12 cellular contexts compared by ENCODE assay signal in the genomic region with DNA sequence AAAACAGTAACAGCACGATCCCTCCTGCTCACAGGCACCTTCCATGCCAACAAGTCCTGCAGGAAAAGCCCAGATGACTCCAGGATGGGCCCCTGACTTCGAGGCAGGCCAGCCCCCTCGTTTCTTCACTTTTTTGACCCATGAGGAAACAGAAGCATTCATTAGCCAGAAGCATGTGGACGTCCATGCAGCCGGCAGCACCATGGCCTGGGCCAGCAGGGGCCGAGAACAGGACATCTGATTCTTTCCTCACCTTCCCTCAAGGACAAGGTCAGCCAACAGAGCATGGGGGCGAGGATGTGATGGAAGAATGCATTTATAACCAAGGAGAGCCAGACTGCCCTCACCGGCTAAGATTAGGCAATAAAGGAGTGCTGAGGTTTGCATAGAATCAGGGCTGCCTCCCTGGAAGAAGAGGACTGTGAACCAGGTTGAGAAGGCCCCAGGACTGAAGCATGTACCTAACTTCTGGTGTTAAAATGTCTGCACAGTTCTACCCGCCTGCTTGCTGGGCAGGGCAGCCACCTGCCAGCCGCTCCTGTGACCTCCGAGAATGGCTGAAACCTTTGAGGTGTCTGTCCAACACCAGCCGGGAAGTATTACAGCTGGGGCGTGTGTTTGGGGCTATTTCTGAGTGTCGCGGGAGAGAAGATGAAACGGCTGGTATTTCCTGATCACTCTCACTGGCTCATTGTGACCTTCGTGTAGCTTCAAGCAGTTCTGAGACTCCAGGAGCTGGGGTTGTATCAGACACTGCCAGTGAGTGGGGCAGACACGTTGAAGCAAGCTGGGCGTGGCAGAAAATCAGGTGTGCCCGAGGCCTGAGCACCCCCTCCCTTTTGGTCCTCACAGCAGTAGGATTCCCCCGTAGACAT.
A peak's percentile ranks its signal among the peaks of the same experiment; 100 is the strongest.
DNase-seq lines count a peak whose midpoint lies in the region; ATAC-seq and TF ChIP-seq lines count a peak whose summit lies in the region.
"Had no signal": no experiment of that assay in that cellular context is flagged by ENCODE, and none has a peak within 500 bp of the region (broad histone marks: within the 10 kb centered on the region; RNA-seq: fewer than 3 reads in every experiment).

No MANE protein-coding gene starts in this region.

- H3K36me3 ChIP-seq in SJCRH30 (no peaks in the 10 kb centered on the region), right atrium auricular region (no peaks in the 10 kb centered on the region), psoas muscle (ENCODE audit: insufficient read depth in 1 of 2, low read depth in 1 of 2) (no peaks in the 10 kb centered on the region)

- H3K4me3 ChIP-seq in GM12865 (ENCODE audit: low read depth, low read length): no peak overlapping the region
- peak overlapping the region; percentile 35 for H3K4me3 ChIP-seq in SJCRH30
- no peak overlapping the region for H3K4me3 ChIP-seq in right atrium auricular region
- H3K4me3 ChIP-seq in psoas muscle: no peak overlapping the region
- H3K4me3 ChIP-seq: SK-N-MC had no signal

- H3K9me3 ChIP-seq in SJCRH30 (replicated peaks) (no peaks in the 10 kb centered on the region), right atrium auricular region (no peaks in the 10 kb centered on the region), psoas muscle (no peaks in the 10 kb centered on the region)

- DNase-seq in GM12865 (ENCODE audit: low read depth) (peak; percentile 16), SJCRH30 (peak in 1 of 2 experiments; percentile 30), right atrium auricular region (ENCODE audit: low spot score) (no peak), psoas muscle (peak in 1 of 2 donors; percentile 37), islet precursor cell (no peak), substantia nigra (lab: John Stamatoyannopoulos, UW) (no peak)
- DNase-seq: activated T-cell treated with anti-CD3 and anti-CD28 coated beads, Interleukin-2, amount 50 U/mL, for 4 hours; anterior cingulate cortex; HCEC 1CT had no signal

- intact Hi-C loops in psoas muscle (cut with DNase I): no loop called here

- ATAC-seq in psoas muscle (peak in 3 of 4 donors; percentile 18 to 44 (median 22)), HG03460 (IDR thresholded peaks at IDR 0.05; ENCODE audit: unreplicated experiment) (no peak), GM18861 (IDR thresholded peaks at IDR 0.05; ENCODE audit: unreplicated experiment) (no peak)

- 64 to 73% (median 66%) methylated on average over 21 of the region's 21 CpGs for WGBS in psoas muscle, 3 donors

- H3K27ac ChIP-seq in SJCRH30: peak overlapping the region; percentile 44
- peak overlapping the region; percentile 37 to 70 for H3K27ac ChIP-seq in right atrium auricular region
- H3K27ac ChIP-seq in psoas muscle: no peak overlapping the region
- no peak overlapping the region for H3K27ac ChIP-seq in substantia nigra (ENCODE audit: low read depth, low read length, poor library complexity, severe bottlenecking)
- H3K27ac ChIP-seq: SK-N-MC had no signal

- TF ChIP-seq CTCF in GM12865 (IDR thresholded peaks at IDR 0.05; ENCODE audit: insufficient read depth, low read depth, low read length, missing control alignments) (no peak), right atrium auricular region (IDR thresholded peaks at IDR 0.05) (no peak), psoas muscle (IDR thresholded peaks at IDR 0.05) (no peak)

- H3K4me1 ChIP-seq in SJCRH30 (peaks cover 19% of the 10 kb centered on the region), right atrium auricular region (peaks cover 0 to 26% of the 10 kb centered on the region in 2 donors), psoas muscle (peaks cover 7% of the 10 kb centered on the region)

- no peaks in the 10 kb centered on the region for H3K27me3 ChIP-seq in SJCRH30
- no peaks in the 10 kb centered on the region for H3K27me3 ChIP-seq in right atrium auricular region
- H3K27me3 ChIP-seq in psoas muscle (ENCODE audit: insufficient read depth in 3 of 3, low read length in 2 of 3): no peaks in the 10 kb centered on the region

Comparison
In these comparisons a context has a peak if more than half of its experiments do, and no peak if none do; other contexts are left out.
1. H3K27ac ChIP-seq: peak in SJCRH30 (single experiment) and right atrium auricular region (2 of 2); none in psoas muscle (single experiment) and substantia nigra (single experiment).
2. ATAC-seq: peak in psoas muscle (3 of 4); none in HG03460 (single experiment) and GM18861 (single experiment).